17 cellular contexts compared by ENCODE assay signal in the genomic region with DNA sequence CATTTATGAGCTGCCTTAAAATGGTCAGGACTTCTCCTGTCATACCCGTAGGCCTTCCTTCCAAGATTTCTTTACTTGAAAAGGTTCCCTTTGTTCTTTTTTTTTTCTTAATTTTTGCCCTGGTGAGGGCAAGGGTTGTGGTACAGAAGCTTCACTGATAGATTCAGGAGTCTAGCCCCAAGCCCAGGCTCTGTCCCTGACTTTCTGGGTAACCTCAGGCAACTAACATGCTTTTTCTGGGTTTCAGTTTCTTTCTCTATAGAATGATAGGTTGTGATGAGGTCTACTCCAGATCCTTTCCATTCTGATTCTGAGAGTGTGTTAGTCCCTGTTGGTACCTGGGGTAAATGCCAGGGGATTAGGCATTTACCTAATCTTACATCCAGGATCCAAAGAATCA. TPM values are rescaled to one million over a fixed set of nuclear protein-coding genes. Genes with fewer than 3 reads are reported as not detected.
DNase-seq lines count a peak whose midpoint lies in the region; ATAC-seq and TF ChIP-seq lines count a peak whose summit lies in the region.
"Had no signal": no experiment of that assay in that cellular context is flagged by ENCODE, and none has a peak within 500 bp of the region (broad histone marks: within the 10 kb centered on the region; RNA-seq: fewer than 3 reads in every experiment).

No MANE protein-coding gene starts in this region.

- no peak overlapping the region for H2AFZ ChIP-seq in DND-41 (ENCODE audit: low read depth, low read length)

- CTCF ChIA-PET in activated CD4-positive, alpha-beta memory T cell treated with anti-CD3 and anti-CD28 coated beads for 36 hours (lab: Charles Lee): interaction anchor here (0.7 to 2.6 kb wide), 2 partner anchors 107 to 216 kb away, joined by 4 to 6 read pairs; no protein-coding TSS in a partner anchor

- H3K4me1 ChIP-seq in DND-41 (ENCODE audit: insufficient read depth, low read length) (peaks cover 9% of the 10 kb centered on the region; the same call in 1 of the 2 replicates), left ventricle myocardium inferior (peaks cover 30% of the 10 kb centered on the region)
- H3K4me1 ChIP-seq: right lobe of liver had no signal

- H3K27ac Mint-ChIP-seq in activated CD4-positive, alpha-beta memory T cell treated with anti-CD3 and anti-CD28 coated beads for 36 hours: peak overlapping the region; percentile 57
- H3K27ac Mint-ChIP-seq in central memory CD8-positive, alpha-beta T cell (ENCODE audit: low read depth): peak overlapping the region; percentile 21
- H3K27ac Mint-ChIP-seq: natural killer cell treated with Interleukin-12 subunit alpha and Interleukin-12 subunit beta and Interleukin-15 and Interleukin-18, amount 100 ng/mL, for 72 hours had no signal

- peak overlapping the region; percentile 53 for H3K4me3 Mint-ChIP-seq in activated CD4-positive, alpha-beta memory T cell treated with anti-CD3 and anti-CD28 coated beads for 36 hours
- H3K4me3 Mint-ChIP-seq in central memory CD8-positive, alpha-beta T cell: peak overlapping the region; percentile 31
- H3K4me3 Mint-ChIP-seq: natural killer cell treated with Interleukin-12 subunit alpha and Interleukin-12 subunit beta and Interleukin-15 and Interleukin-18, amount 100 ng/mL, for 72 hours had no signal

- peak; percentile 31 for DNase-seq in activated CD4-positive, alpha-beta T cell treated with anti-CD3 and anti-CD28 coated beads for 48 hours
- no peak for DNase-seq in activated CD4-positive, alpha-beta T cell treated with anti-CD3 and anti-CD28 coated beads, Interleukin-2, amount 50 U/mL, for 1 hour
- DNase-seq in DND-41 (no peak), left ventricle myocardium inferior (no peak), DMS 273 treated with DMSO at 0.1 percent for 48 hours (lab: John Stamatoyannopoulos, UW) (no peak)
- DNase-seq in activated CD4-positive, alpha-beta memory T cell treated with anti-CD3 and anti-CD28 coated beads for 36 hours: no peak
- DNase-seq in central memory CD8-positive, alpha-beta T cell (ENCODE audit: low spot score in 2 of 2): no peak
- DNase-seq: cortex of kidney, IMR-90, NCI-H1694, NCI-H69, right lobe of liver, SHP77 had no signal

- ATAC-seq in DND-41 (ENCODE audit: insufficient read depth, low read depth): peak; percentile 34; the same call in 1 of the 3 replicates
- ATAC-seq in central memory CD8-positive, alpha-beta T cell (replicated peaks; ENCODE audit: extremely low read depth, poor library complexity, severe bottlenecking): no peak
- no peak for ATAC-seq in HG03378 (IDR thresholded peaks at IDR 0.05; ENCODE audit: unreplicated experiment)
- ATAC-seq: natural killer cell treated with Interleukin-12 subunit alpha and Interleukin-12 subunit beta and Interleukin-15 and Interleukin-18, amount 100 ng/mL, for 72 hours; right lobe of liver had no signal

- POLR2A ChIA-PET in activated CD4-positive, alpha-beta memory T cell treated with anti-CD3 and anti-CD28 coated beads for 36 hours (lab: Charles Lee): interaction anchor here (0.7 kb wide), 1 partner anchor 105 kb away, joined by 3 read pairs; no protein-coding TSS in a partner anchor

- H3K4me2 ChIP-seq in DND-41 (ENCODE audit: insufficient read depth, low read length): no peak overlapping the region

- H3K9me3 Mint-ChIP-seq in activated CD4-positive, alpha-beta memory T cell treated with anti-CD3 and anti-CD28 coated beads for 36 hours: no peaks in the 10 kb centered on the region
- no peaks in the 10 kb centered on the region for H3K9me3 Mint-ChIP-seq in central memory CD8-positive, alpha-beta T cell
- H3K9me3 Mint-ChIP-seq: natural killer cell treated with Interleukin-12 subunit alpha and Interleukin-12 subunit beta and Interleukin-15 and Interleukin-18, amount 100 ng/mL, for 72 hours had no signal

- H3K27me3 ChIP-seq in DND-41 (ENCODE audit: insufficient read depth, low read length, poor library complexity) (peaks cover 30% of the 10 kb centered on the region), left ventricle myocardium inferior (ENCODE audit: low read depth) (no peaks in the 10 kb centered on the region)
- H3K27me3 ChIP-seq: heart right ventricle, right lobe of liver had no signal

- TF ChIP-seq CTCF in DND-41 (IDR thresholded peaks at IDR 0.05; ENCODE audit: borderline replicate concordance, extremely low read depth, low read length, poor library complexity, severe bottlenecking) (no peak), left ventricle myocardium inferior (IDR thresholded peaks at IDR 0.05; ENCODE audit: borderline replicate concordance) (no peak)

- no peaks in the 10 kb centered on the region for H3K79me2 ChIP-seq in DND-41 (ENCODE audit: insufficient read depth, low read length)

- H3K9me3 ChIP-seq in DND-41 (ENCODE audit: insufficient read depth, low read length, severe bottlenecking) (no peaks in the 10 kb centered on the region), left ventricle myocardium inferior (replicated peaks) (no peaks in the 10 kb centered on the region)
- H3K9me3 ChIP-seq: heart right ventricle, right lobe of liver, thoracic aorta had no signal

- peaks cover 39% of the 10 kb centered on the region for H3K4me1 Mint-ChIP-seq in activated CD4-positive, alpha-beta memory T cell treated with anti-CD3 and anti-CD28 coated beads for 36 hours (ENCODE audit: low read depth)
- peaks cover 16% of the 10 kb centered on the region for H3K4me1 Mint-ChIP-seq in central memory CD8-positive, alpha-beta T cell

- intact Hi-C loops in activated CD4-positive, alpha-beta memory T cell treated with anti-CD3 and anti-CD28 coated beads for 36 hours (cut with micrococcal nuclease): no loop called here
- intact Hi-C loops in left ventricle myocardium inferior (cut with micrococcal nuclease): no loop called here

- H3K27ac ChIP-seq in DND-41 (ENCODE audit: low read length) (no peak overlapping the region), left ventricle myocardium inferior (replicated peaks) (no peak overlapping the region)
- H3K27ac ChIP-seq: right lobe of liver, thoracic aorta had no signal

- H3K36me3 Mint-ChIP-seq in activated CD4-positive, alpha-beta memory T cell treated with anti-CD3 and anti-CD28 coated beads for 36 hours: no peaks in the 10 kb centered on the region
- H3K36me3 Mint-ChIP-seq in central memory CD8-positive, alpha-beta T cell (ENCODE audit: insufficient read depth): no peaks in the 10 kb centered on the region
- H3K36me3 Mint-ChIP-seq: natural killer cell treated with Interleukin-12 subunit alpha and Interleukin-12 subunit beta and Interleukin-15 and Interleukin-18, amount 100 ng/mL, for 72 hours had no signal

- H3K9ac ChIP-seq in DND-41 (ENCODE audit: low read depth, low read length): no peak overlapping the region

- H4K20me1 ChIP-seq in DND-41 (ENCODE audit: insufficient read depth, low read length): no peaks in the 10 kb centered on the region; the same call in 1 of the 2 replicates

- no peaks in the 10 kb centered on the region for H3K27me3 Mint-ChIP-seq in activated CD4-positive, alpha-beta memory T cell treated with anti-CD3 and anti-CD28 coated beads for 36 hours
- H3K27me3 Mint-ChIP-seq in central memory CD8-positive, alpha-beta T cell: no peaks in the 10 kb centered on the region
- H3K27me3 Mint-ChIP-seq: natural killer cell treated with Interleukin-12 subunit alpha and Interleukin-12 subunit beta and Interleukin-15 and Interleukin-18, amount 100 ng/mL, for 72 hours had no signal

- no peaks in the 10 kb centered on the region for H3K36me3 ChIP-seq in DND-41 (ENCODE audit: insufficient read depth, low read length)
- H3K36me3 ChIP-seq in left ventricle myocardium inferior: no peaks in the 10 kb centered on the region
- H3K36me3 ChIP-seq: right lobe of liver, thoracic aorta had no signal

- no peak overlapping the region for H3K4me3 ChIP-seq in DND-41 (ENCODE audit: low read depth in 1 of 2, low read length in 2 of 2)
- no peak overlapping the region for H3K4me3 ChIP-seq in left ventricle myocardium inferior
- H3K4me3 ChIP-seq: heart right ventricle, right lobe of liver, thoracic aorta had no signal

RNA-seq across cellular contexts. Expression of gene SNPH, which starts 21.2 kb away (rescaled TPM):
- total RNA-seq in activated CD4-positive, alpha-beta memory T cell treated with anti-CD3 and anti-CD28 coated beads for 36 hours: 1 to 10 TPM; 3.4 to 4.3 TPM
- total RNA-seq in left ventricle myocardium inferior: 11.2 TPM

RNA-seq across cellular contexts. Expression of gene SDCBP2, which starts 41.6 kb away (rescaled TPM):
- total RNA-seq in activated CD4-positive, alpha-beta memory T cell treated with anti-CD3 and anti-CD28 coated beads for 36 hours: 1 to 10 TPM; 4.4 to 5.9 TPM
- total RNA-seq in left ventricle myocardium inferior: 2.2 TPM
